ENCODE assay signal across 8 cellular contexts in the genomic region with DNA sequence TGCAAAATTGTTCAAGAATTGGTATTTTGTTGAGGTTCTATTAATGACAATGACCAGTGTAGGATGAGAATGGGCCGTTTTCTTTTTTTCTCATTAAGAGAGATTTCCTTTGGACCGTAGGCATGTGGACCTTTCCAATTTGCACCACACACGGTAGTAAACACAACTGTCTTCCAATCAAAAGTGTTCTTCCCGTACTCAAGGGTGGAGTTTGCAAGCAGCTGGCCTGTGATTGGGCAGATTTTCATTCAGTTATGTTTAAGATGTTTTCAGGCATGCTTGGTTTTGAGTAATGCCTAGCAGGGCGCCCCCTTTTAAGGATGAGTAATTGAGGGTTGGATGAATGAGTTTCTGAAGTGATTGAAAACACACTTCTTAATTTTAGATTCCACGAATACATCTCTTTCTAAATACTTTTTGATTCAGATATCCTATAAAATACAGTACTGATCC. TPM values are rescaled to one million over a fixed set of nuclear protein-coding genes. Genes with fewer than 3 reads are reported as not detected.
A peak's percentile ranks its signal among the peaks of the same experiment; 100 is the strongest.
DNase-seq lines count a peak whose midpoint lies in the region; ATAC-seq and TF ChIP-seq lines count a peak whose summit lies in the region.

No MANE protein-coding gene starts in this region.

- H3K4me3 Mint-ChIP-seq in Calu3 (ENCODE audit: low read depth, unreplicated experiment): peak overlapping the region; percentile 96
- H3K4me3 Mint-ChIP-seq in endodermal cell: peak overlapping the region; percentile 89
- peak overlapping the region; percentile 99 for H3K4me3 Mint-ChIP-seq in natural killer cell treated with Interleukin-12 subunit alpha and Interleukin-12 subunit beta and Interleukin-15 and Interleukin-18, amount 100 ng/mL, for 72 hours

- BruUV-seq in Calu3 (replicated peaks; lab: Mats Ljungman, UMichigan): no TSS peak

- 10 to 40% methylated on average over 2 to 6 of the region's 6 CpGs for WGBS in endodermal cell (ENCODE audit: insufficient coverage in 1 of 2, insufficient read length in 1 of 2), 2 experiments

- peaks cover 41% of the 10 kb centered on the region for H3K36me3 Mint-ChIP-seq in Calu3 (ENCODE audit: insufficient read depth, unreplicated experiment)
- peaks cover 17% of the 10 kb centered on the region for H3K36me3 Mint-ChIP-seq in endodermal cell (ENCODE audit: low read depth)
- H3K36me3 Mint-ChIP-seq in natural killer cell treated with Interleukin-12 subunit alpha and Interleukin-12 subunit beta and Interleukin-15 and Interleukin-18, amount 100 ng/mL, for 72 hours: peaks cover 6% of the 10 kb centered on the region

- H3K9me3 ChIP-seq in endodermal cell (ENCODE audit: control insufficient read depth, low read length) (peaks cover 6% of the 10 kb centered on the region), upper lobe of right lung (no peaks in the 10 kb centered on the region)

- intact Hi-C loops in Calu3 (cut with micrococcal nuclease; ENCODE audit: unreplicated experiment) (loop anchor here (5.0 kb wide), 1 partner anchor 173 kb away; no protein-coding TSS in a partner anchor), upper lobe of right lung (cut with DNase I) (no loop called here)

- ATAC-seq in GM21576 (IDR thresholded peaks at IDR 0.05; ENCODE audit: unreplicated experiment) (peak; percentile 42), upper lobe of right lung (no peak)
- ATAC-seq in natural killer cell treated with Interleukin-12 subunit alpha and Interleukin-12 subunit beta and Interleukin-15 and Interleukin-18, amount 100 ng/mL, for 72 hours: peak in 1 of 2 donors; percentile 48

- DNase-seq in Calu3 (peak; percentile 57), NAMALWA (ENCODE audit: low spot score) (peak; percentile 90), endodermal cell (peak; percentile 78), upper lobe of right lung (no peak), OCI-M2 (lab: John Stamatoyannopoulos, UW; ENCODE audit: unreplicated experiment) (no peak)
- DNase-seq in activated CD4-positive, alpha-beta T cell treated with anti-CD3 and anti-CD28 coated beads for 48 hours: peak; percentile 72
- no peak for DNase-seq in natural killer cell treated with Interleukin-12 subunit alpha and Interleukin-12 subunit beta and Interleukin-15 and Interleukin-18, amount 100 ng/mL, for 72 hours (ENCODE audit: low spot score)

- no peak overlapping the region for H3K9ac ChIP-seq in endodermal cell (ENCODE audit: extremely low read depth, low read length, poor library complexity, severe bottlenecking)

- peak overlapping the region; percentile 93 for H3K4me3 ChIP-seq in endodermal cell (ENCODE audit: low read length)
- H3K4me3 ChIP-seq in upper lobe of right lung: peak overlapping the region; percentile 97

- H3K9me3 Mint-ChIP-seq in Calu3 (ENCODE audit: low read depth, unreplicated experiment) (peaks cover 6% of the 10 kb centered on the region), endodermal cell (peaks cover 10% of the 10 kb centered on the region)
- peaks cover 5% of the 10 kb centered on the region for H3K9me3 Mint-ChIP-seq in natural killer cell treated with Interleukin-12 subunit alpha and Interleukin-12 subunit beta and Interleukin-15 and Interleukin-18, amount 100 ng/mL, for 72 hours

- H3K36me3 ChIP-seq in endodermal cell (ENCODE audit: control insufficient read depth, insufficient read depth, low read length): peaks cover 6% of the 10 kb centered on the region
- H3K36me3 ChIP-seq in upper lobe of right lung: no peaks in the 10 kb centered on the region

- H3K27ac ChIP-seq in endodermal cell (ENCODE audit: low read depth, low read length) (no peak overlapping the region), upper lobe of right lung (peak overlapping the region; percentile 97)

- no peaks in the 10 kb centered on the region for H3K27me3 Mint-ChIP-seq in Calu3 (ENCODE audit: unreplicated experiment)
- H3K27me3 Mint-ChIP-seq in endodermal cell (ENCODE audit: insufficient read depth): no peaks in the 10 kb centered on the region
- H3K27me3 Mint-ChIP-seq in natural killer cell treated with Interleukin-12 subunit alpha and Interleukin-12 subunit beta and Interleukin-15 and Interleukin-18, amount 100 ng/mL, for 72 hours: no peaks in the 10 kb centered on the region

- CTCF ChIA-PET in Calu3 (lab: Charles Lee): interaction anchor here (0.6 to 3.8 kb wide), 6 partner anchors 17 to 188 kb away, joined by 3 to 54 read pairs (median 4); partner anchors contain the start of genes CDC23, CDC25C, ETF1 and FAM53C

- H3K4me1 Mint-ChIP-seq in Calu3 (ENCODE audit: low read depth, unreplicated experiment): peaks cover 17% of the 10 kb centered on the region
- peaks cover 23% of the 10 kb centered on the region for H3K4me1 Mint-ChIP-seq in endodermal cell
- peaks cover 39 to 48% of the 10 kb centered on the region in 2 donors for H3K4me1 Mint-ChIP-seq in natural killer cell treated with Interleukin-12 subunit alpha and Interleukin-12 subunit beta and Interleukin-15 and Interleukin-18, amount 100 ng/mL, for 72 hours (ENCODE audit: low read depth in 2 of 2)

- H3K27ac Mint-ChIP-seq in Calu3 (ENCODE audit: unreplicated experiment) (peak overlapping the region; percentile 95), endodermal cell (peak overlapping the region; percentile 92)
- peak overlapping the region; percentile 85 to 96 for H3K27ac Mint-ChIP-seq in natural killer cell treated with Interleukin-12 subunit alpha and Interleukin-12 subunit beta and Interleukin-15 and Interleukin-18, amount 100 ng/mL, for 72 hours

- H3K4me1 ChIP-seq in endodermal cell (ENCODE audit: control insufficient read depth, insufficient read depth, low read length) (no peaks in the 10 kb centered on the region), upper lobe of right lung (peaks cover 21% of the 10 kb centered on the region)

- TF ChIP-seq CTCF in Calu3 (IDR thresholded peaks at IDR 0.05; ENCODE audit: unreplicated experiment) (no peak), endodermal cell (conservative IDR thresholded peaks at IDR 0.05) (peak; percentile 13), upper lobe of right lung (IDR thresholded peaks at IDR 0.05) (no peak)

- H3K27me3 ChIP-seq in endodermal cell (ENCODE audit: control insufficient read depth, insufficient read depth, low read length, poor library complexity, severe bottlenecking) (no peaks in the 10 kb centered on the region), upper lobe of right lung (no peaks in the 10 kb centered on the region)

RNA-seq across cellular contexts. Expression of gene KDM3B, which starts 2.5 kb away (rescaled TPM):
- total RNA-seq in Calu3 (2022) (73.5 and 75.1 TPM in 2 replicates), endodermal cell (100 to 1,000 TPM in 1 of 2 donors, 10 to 100 TPM in 1; 98.2 to 104 TPM), upper lobe of right lung (60.6 TPM)
- 77.8 TPM for polyA plus RNA-seq in endodermal cell (2013, experiment 1 of 2)
- 77.7 TPM for polyA plus RNA-seq in endodermal cell (2013, experiment 2 of 2)
- total RNA-seq in natural killer cell treated with Interleukin-12 subunit alpha and Interleukin-12 subunit beta and Interleukin-15 and Interleukin-18, amount 100 ng/mL, for 72 hours: 10 to 100 TPM; 58.6 to 61.7 TPM

RNA-seq across cellular contexts. Expression of gene FAM53C, which starts 16.9 kb away (rescaled TPM):
- 36.1 and 38.5 TPM in 2 replicates for total RNA-seq in Calu3 (2022)
- 10 to 100 TPM; 41.6 to 46.4 TPM for total RNA-seq in endodermal cell
- polyA plus RNA-seq in endodermal cell (2013, experiment 1 of 2): 46.5 TPM
- polyA plus RNA-seq in endodermal cell (2013, experiment 2 of 2): 41.4 TPM
- total RNA-seq in natural killer cell treated with Interleukin-12 subunit alpha and Interleukin-12 subunit beta and Interleukin-15 and Interleukin-18, amount 100 ng/mL, for 72 hours: 10 to 100 TPM; 28.8 to 30.6 TPM
- total RNA-seq in upper lobe of right lung: 23.0 TPM

RNA-seq across cellular contexts. Expression of gene CDC25C, which starts 23.3 kb away (rescaled TPM):
- total RNA-seq in Calu3 (2022): 14.9 and 15.4 TPM in 2 replicates
- 10 to 100 TPM; 14.8 to 30.6 TPM for total RNA-seq in endodermal cell
- polyA plus RNA-seq in endodermal cell (2013, experiment 1 of 2): 34.8 TPM
- 33.9 TPM for polyA plus RNA-seq in endodermal cell (2013, experiment 2 of 2)
- total RNA-seq in natural killer cell treated with Interleukin-12 subunit alpha and Interleukin-12 subunit beta and Interleukin-15 and Interleukin-18, amount 100 ng/mL, for 72 hours: 10 to 100 TPM in 1 of 2 donors, 1 to 10 TPM in 1; 5.5 to 14.0 TPM
- 0.29 TPM for total RNA-seq in upper lobe of right lung

Comparison
In these comparisons a context has a peak if more than half of its experiments do, and no peak if none do; other contexts are left out.
1. DNase-seq: peak in Calu3 (single experiment), NAMALWA (single experiment), activated CD4-positive, alpha-beta T cell treated with anti-CD3 and anti-CD28 coated beads for 48 hours (single experiment) and endodermal cell (single experiment); none in natural killer cell treated with Interleukin-12 subunit alpha and Interleukin-12 subunit beta and Interleukin-15 and Interleukin-18, amount 100 ng/mL, for 72 hours (single experiment), upper lobe of right lung (single experiment) and OCI-M2 (single experiment).
2. Peak in every context shown above with its lines, with median percentiles within 50 percentile points of each other: H3K27ac Mint-ChIP-seq and H3K4me3 Mint-ChIP-seq.